In genomic region chr12:7352661-7353060, GRCh38 we compare ENCODE assay signal across 1 cellular context.
TF ChIP-seq lines count a peak whose summit lies in the region.

No MANE protein-coding gene starts in this region.

TF ChIP-seq in K562, 482 proteins besides CTCF, POLR2A, EP300 and RAD21 (continued from another document):
- TF ChIP-seq, protein P1, sequence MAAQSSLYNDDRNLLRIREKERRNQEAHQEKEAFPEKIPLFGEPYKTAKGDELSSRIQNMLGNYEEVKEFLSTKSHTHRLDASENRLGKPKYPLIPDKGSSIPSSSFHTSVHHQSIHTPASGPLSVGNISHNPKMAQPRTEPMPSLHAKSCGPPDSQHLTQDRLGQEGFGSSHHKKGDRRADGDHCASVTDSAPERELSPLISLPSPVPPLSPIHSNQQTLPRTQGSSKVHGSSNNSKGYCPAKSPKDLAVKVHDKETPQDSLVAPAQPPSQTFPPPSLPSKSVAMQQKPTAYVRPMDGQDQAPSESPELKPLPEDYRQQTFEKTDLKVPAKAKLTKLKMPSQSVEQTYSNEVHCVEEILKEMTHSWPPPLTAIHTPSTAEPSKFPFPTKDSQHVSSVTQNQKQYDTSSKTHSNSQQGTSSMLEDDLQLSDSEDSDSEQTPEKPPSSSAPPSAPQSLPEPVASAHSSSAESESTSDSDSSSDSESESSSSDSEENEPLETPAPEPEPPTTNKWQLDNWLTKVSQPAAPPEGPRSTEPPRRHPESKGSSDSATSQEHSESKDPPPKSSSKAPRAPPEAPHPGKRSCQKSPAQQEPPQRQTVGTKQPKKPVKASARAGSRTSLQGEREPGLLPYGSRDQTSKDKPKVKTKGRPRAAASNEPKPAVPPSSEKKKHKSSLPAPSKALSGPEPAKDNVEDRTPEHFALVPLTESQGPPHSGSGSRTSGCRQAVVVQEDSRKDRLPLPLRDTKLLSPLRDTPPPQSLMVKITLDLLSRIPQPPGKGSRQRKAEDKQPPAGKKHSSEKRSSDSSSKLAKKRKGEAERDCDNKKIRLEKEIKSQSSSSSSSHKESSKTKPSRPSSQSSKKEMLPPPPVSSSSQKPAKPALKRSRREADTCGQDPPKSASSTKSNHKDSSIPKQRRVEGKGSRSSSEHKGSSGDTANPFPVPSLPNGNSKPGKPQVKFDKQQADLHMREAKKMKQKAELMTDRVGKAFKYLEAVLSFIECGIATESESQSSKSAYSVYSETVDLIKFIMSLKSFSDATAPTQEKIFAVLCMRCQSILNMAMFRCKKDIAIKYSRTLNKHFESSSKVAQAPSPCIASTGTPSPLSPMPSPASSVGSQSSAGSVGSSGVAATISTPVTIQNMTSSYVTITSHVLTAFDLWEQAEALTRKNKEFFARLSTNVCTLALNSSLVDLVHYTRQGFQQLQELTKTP (IDR thresholded peaks at IDR 0.05; ENCODE audit: low read depth in 1 of 2, partially characterized antibody in 2 of 2), result no peak
- TF ChIP-seq, protein P2, sequence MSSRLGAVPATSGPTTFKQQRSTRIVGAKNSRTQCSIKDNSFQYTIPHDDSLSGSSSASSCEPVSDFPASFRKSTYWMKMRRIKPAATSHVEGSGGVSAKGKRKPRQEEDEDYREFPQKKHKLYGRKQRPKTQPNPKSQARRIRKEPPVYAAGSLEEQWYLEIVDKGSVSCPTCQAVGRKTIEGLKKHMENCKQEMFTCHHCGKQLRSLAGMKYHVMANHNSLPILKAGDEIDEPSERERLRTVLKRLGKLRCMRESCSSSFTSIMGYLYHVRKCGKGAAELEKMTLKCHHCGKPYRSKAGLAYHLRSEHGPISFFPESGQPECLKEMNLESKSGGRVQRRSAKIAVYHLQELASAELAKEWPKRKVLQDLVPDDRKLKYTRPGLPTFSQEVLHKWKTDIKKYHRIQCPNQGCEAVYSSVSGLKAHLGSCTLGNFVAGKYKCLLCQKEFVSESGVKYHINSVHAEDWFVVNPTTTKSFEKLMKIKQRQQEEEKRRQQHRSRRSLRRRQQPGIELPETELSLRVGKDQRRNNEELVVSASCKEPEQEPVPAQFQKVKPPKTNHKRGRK (tag; IDR thresholded peaks at IDR 0.05), result no peak
